ENCODE assay signal across 1 cellular context in genomic region chr6:30570760-30571084, GRCh38.
TF ChIP-seq lines count a peak whose summit lies in the region.

No MANE protein-coding gene starts in this region.

TF ChIP-seq in IMR-90, 13 proteins besides CTCF, POLR2A, EP300 and RAD21:
- TF ChIP-seq FOS (IDR thresholded peaks at IDR 0.05; ENCODE audit: low read depth, low read length): no peak
- no peak for TF ChIP-seq ELK1 (IDR thresholded peaks at IDR 0.05; ENCODE audit: borderline replicate concordance, low read depth, low read length)
